Comparison of ENCODE assay signal across 8 cellular contexts in the genomic region with DNA sequence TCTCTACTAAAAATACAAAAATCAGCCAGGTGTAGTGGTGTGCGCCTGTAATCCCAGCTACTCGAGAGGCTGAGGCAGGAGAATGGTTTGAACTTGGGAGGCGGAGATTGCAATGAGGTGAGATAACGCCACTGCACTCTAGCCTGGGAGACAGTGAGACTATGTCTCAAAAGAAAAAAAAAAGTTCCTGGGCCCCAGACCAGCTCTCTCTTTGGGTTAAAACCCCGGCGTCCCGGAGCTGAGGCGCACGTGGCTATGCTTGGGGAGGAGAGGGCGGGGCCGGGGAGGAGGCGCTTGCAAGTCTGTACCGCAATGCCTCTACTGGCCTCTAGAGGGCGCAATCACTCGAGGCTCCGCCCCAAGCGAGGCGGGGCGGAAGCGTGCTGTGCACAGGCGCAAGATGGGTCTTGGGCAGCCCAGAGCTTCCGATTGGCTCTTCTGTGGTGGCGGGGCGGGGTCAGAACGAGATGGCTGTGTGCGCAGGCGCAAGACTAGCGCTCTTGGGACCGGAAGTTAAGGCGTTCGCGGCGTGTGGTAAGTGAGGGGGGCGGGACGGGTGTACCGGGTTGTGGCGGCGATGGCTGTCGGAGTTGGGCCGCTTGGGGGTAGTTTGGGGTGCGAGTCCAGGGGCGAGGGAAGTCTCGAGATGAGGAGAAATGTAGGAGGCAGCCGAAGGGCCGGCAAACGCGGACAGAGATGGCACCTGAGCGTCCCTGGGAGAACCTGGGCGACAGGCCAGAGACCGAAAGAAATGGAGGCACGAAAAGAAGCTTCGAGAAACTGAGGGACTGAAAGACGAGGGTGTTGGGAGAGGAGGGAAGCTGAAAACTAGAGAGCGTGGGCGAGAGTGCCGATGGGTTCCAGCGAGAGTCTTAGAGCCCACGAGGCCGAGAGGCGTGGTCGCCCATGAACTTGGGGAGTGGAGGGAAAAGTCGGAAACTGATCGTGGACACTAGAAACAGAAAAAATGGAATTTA. TPM values are rescaled to one million over a fixed set of nuclear protein-coding genes. Genes with fewer than 3 reads are reported as not detected.
DNase-seq lines count a peak whose midpoint lies in the region; ATAC-seq, FAIRE-seq and TF ChIP-seq lines count a peak whose summit lies in the region.

A gene with protein sequence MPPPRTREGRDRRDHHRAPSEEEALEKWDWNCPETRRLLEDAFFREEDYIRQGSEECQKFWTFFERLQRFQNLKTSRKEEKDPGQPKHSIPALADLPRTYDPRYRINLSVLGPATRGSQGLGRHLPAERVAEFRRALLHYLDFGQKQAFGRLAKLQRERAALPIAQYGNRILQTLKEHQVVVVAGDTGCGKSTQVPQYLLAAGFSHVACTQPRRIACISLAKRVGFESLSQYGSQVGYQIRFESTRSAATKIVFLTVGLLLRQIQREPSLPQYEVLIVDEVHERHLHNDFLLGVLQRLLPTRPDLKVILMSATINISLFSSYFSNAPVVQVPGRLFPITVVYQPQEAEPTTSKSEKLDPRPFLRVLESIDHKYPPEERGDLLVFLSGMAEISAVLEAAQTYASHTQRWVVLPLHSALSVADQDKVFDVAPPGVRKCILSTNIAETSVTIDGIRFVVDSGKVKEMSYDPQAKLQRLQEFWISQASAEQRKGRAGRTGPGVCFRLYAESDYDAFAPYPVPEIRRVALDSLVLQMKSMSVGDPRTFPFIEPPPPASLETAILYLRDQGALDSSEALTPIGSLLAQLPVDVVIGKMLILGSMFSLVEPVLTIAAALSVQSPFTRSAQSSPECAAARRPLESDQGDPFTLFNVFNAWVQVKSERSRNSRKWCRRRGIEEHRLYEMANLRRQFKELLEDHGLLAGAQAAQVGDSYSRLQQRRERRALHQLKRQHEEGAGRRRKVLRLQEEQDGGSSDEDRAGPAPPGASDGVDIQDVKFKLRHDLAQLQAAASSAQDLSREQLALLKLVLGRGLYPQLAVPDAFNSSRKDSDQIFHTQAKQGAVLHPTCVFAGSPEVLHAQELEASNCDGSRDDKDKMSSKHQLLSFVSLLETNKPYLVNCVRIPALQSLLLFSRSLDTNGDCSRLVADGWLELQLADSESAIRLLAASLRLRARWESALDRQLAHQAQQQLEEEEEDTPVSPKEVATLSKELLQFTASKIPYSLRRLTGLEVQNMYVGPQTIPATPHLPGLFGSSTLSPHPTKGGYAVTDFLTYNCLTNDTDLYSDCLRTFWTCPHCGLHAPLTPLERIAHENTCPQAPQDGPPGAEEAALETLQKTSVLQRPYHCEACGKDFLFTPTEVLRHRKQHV (plus strand): TSS at position 497 of the 977 bp plus-strand sequence. CDS start 3,716 bp downstream, outside the sequence.

- FAIRE-seq in bronchial epithelial cell (lab: Jason Lieb, UNC) (no peak), small intestine (lab: Jason Lieb, UNC) (no peak)

- ATAC-seq in GM18873 (IDR thresholded peaks at IDR 0.05; ENCODE audit: low FRiP score, unreplicated experiment): peak; percentile 90
- ATAC-seq in HG03139 (IDR thresholded peaks at IDR 0.05; ENCODE audit: unreplicated experiment): peak; percentile 94

- H3K27me3 ChIP-seq in WERI-Rb-1 (ENCODE audit: insufficient read depth, low read depth, severe bottlenecking) (no peaks in the 10 kb centered on the region), bronchial epithelial cell (ENCODE audit: control insufficient read depth, insufficient read depth, low read length) (no peaks in the 10 kb centered on the region), iPS-20b (ENCODE audit: insufficient read depth, low read length) (peaks cover 7% of the 10 kb centered on the region; the same call in 1 of the 2 replicates), small intestine (ENCODE audit: control insufficient read depth in 2 of 2, insufficient read depth in 2 of 2, low read length in 2 of 2) (no peaks in the 10 kb centered on the region)

- H3K9ac ChIP-seq in iPS-20b (ENCODE audit: low read depth, low read length): peak within 1 kb of the TSS; percentile 94

- peaks cover 4% of the 10 kb centered on the region; the same call in 1 of the 2 replicates for H3K4me1 ChIP-seq in iPS-20b (ENCODE audit: insufficient read depth, low read length)
- no peaks in the 10 kb centered on the region for H3K4me1 ChIP-seq in small intestine (ENCODE audit: control insufficient read depth in 2 of 2, insufficient read depth in 1 of 2, low read depth in 1 of 2, low read length in 1 of 2)

- H3K27ac ChIP-seq in WERI-Rb-1: peak within 1 kb of the TSS; percentile 82
- H3K27ac ChIP-seq in iPS-20b (ENCODE audit: low read length): peak within 1 kb of the TSS; percentile 66
- H3K27ac ChIP-seq in small intestine (ENCODE audit: low read depth in 1 of 2, low read length in 1 of 2): peak within 1 kb of the TSS; percentile 46 to 63

- 3 to 4% (median 3%) methylated on average over 63 of the region's 63 CpGs for WGBS in small intestine, 3 donors

- DNase-seq in AG08395 (ENCODE audit: low spot score) (peak; percentile 100), NCI-H2227 (lab: John Stamatoyannopoulos, UW; ENCODE audit: unreplicated experiment) (peak; percentile 97), WERI-Rb-1 (peak; percentile 99), bronchial epithelial cell (ENCODE audit: low read depth) (peak; percentile 98), small intestine (peak; percentile 99)

- TF ChIP-seq CTCF in WERI-Rb-1 (IDR thresholded peaks at IDR 0.05; ENCODE audit: low read depth, low read length) (peak; percentile 89), bronchial epithelial cell (IDR thresholded peaks at IDR 0.05; ENCODE audit: insufficient read depth, low read length, severe bottlenecking) (peak; percentile 99)

- H3K9me3 ChIP-seq in WERI-Rb-1 (ENCODE audit: severe bottlenecking): peaks cover 4% of the 10 kb centered on the region
- no peaks in the 10 kb centered on the region for H3K9me3 ChIP-seq in iPS-20b (ENCODE audit: insufficient read depth, low read depth, low read length)
- H3K9me3 ChIP-seq in small intestine (ENCODE audit: control insufficient read depth, low read depth): no peaks in the 10 kb centered on the region

- peak within 1 kb of the TSS; percentile 96 for H3K4me3 ChIP-seq in WERI-Rb-1 (ENCODE audit: low read depth, low read length)
- H3K4me3 ChIP-seq in bronchial epithelial cell (ENCODE audit: low read depth, low read length): peak within 1 kb of the TSS; percentile 85
- H3K4me3 ChIP-seq in iPS-20b (ENCODE audit: low read length): peak within 1 kb of the TSS; percentile 93
- H3K4me3 ChIP-seq in small intestine (ENCODE audit: low read depth in 1 of 2, low read length in 2 of 2): peak within 1 kb of the TSS; percentile 52 to 90

- peaks cover 27% of the 10 kb centered on the region for H3K36me3 ChIP-seq in WERI-Rb-1
- H3K36me3 ChIP-seq in bronchial epithelial cell (ENCODE audit: control insufficient read depth, insufficient read depth, low read length): peaks cover 10% of the 10 kb centered on the region
- H3K36me3 ChIP-seq in iPS-20b (ENCODE audit: insufficient read depth, low read depth, low read length): peaks cover 23% of the 10 kb centered on the region
- H3K36me3 ChIP-seq in small intestine (ENCODE audit: control insufficient read depth in 2 of 2, insufficient read depth in 2 of 2, low read length in 2 of 2): peaks cover 0 to 2% of the 10 kb centered on the region in 2 donors

RNA-seq across cellular contexts. Expression of the gene that starts here (rescaled TPM):
- total RNA-seq in bronchial epithelial cell: 9.5 and 13.3 TPM in 2 replicates
- 10 to 100 TPM in 1 of 3 donors, 1 to 10 TPM in 2; 6.5 to 10.4 (median 8.5) TPM for polyA plus RNA-seq in small intestine

Comparison
In these comparisons a context has a peak if more than half of its experiments do, and no peak if none do; other contexts are left out.
1. Peak in every context shown above with its lines: DNase-seq, ATAC-seq, H3K4me3 ChIP-seq and H3K27ac ChIP-seq.